In the genomic region with DNA sequence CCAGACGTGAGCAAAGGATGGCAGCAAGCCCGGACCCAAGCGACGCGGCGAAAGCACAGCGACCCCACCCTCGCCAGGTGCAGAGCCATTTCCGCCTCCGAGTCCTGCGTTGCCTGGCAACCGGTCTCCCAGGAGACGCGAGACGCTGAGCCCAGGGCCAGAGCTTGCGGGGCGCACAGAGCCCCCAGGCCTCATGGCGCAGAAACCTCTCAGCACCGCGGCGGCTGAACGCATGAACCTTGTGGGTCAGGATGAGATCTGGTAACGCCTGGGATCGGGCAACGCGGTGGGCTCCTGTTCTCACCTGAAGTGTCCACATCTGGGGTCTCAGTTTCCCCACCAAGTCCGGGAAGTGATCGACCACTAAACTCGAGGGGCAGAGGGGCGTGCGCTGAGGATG, we compare ENCODE assay signal across 14 cellular contexts.
DNase-seq lines count a peak whose midpoint lies in the region; ATAC-seq lines count a peak whose summit lies in the region.
"Had no signal": no experiment of that assay in that cellular context is flagged by ENCODE, and none has a peak within 500 bp of the region (broad histone marks: within the 10 kb centered on the region; RNA-seq: fewer than 3 reads in every experiment).

No MANE protein-coding gene starts in this region.

- no peak overlapping the region for H3K9ac ChIP-seq in BLaER1 treated with 17β-estradiol and CSF1 and Interleukin-3, amounts not matched to agents 10 nM and 100 nM

- peaks cover 26 to 32% (median 28%) of the 10 kb centered on the region in 11 experiments for H3K9me3 ChIP-seq in BLaER1 treated with 17β-estradiol and CSF1 and Interleukin-3, amounts not matched to agents 10 nM and 100 nM (replicated peaks in 1 of 11)
- H3K9me3 ChIP-seq: gastrocnemius medialis had no signal

- no peak overlapping the region for H3K27ac Mint-ChIP-seq in activated naive CD4-positive, alpha-beta T cell treated with anti-CD3 and anti-CD28 coated beads, Interleukin-2, amount 50 U/mL, for 72 hours

- ATAC-seq in activated naive CD4-positive, alpha-beta T cell treated with anti-CD3 and anti-CD28 coated beads, Interleukin-2, amount 50 U/mL, for 72 hours, result no peak
- ATAC-seq in GM18870 (IDR thresholded peaks at IDR 0.05; ENCODE audit: unreplicated experiment) (no peak), GM19397 (IDR thresholded peaks at IDR 0.05; ENCODE audit: unreplicated experiment) (no peak)
- ATAC-seq: gastrocnemius medialis, Panc1 had no signal

- no peaks in the 10 kb centered on the region for H3K36me3 Mint-ChIP-seq in activated naive CD4-positive, alpha-beta T cell treated with anti-CD3 and anti-CD28 coated beads, Interleukin-2, amount 50 U/mL, for 72 hours

- H3K27ac ChIP-seq in BLaER1 treated with 17β-estradiol and CSF1 and Interleukin-3, amounts not matched to agents 10 nM and 100 nM, result no peak overlapping the region
- H3K27ac ChIP-seq: C4-2B, gastrocnemius medialis had no signal

- no peaks in the 10 kb centered on the region for H4K20me1 ChIP-seq in BLaER1 treated with 17β-estradiol and CSF1 and Interleukin-3, amounts not matched to agents 10 nM and 100 nM

- H3K9me3 Mint-ChIP-seq in activated naive CD4-positive, alpha-beta T cell treated with anti-CD3 and anti-CD28 coated beads, Interleukin-2, amount 50 U/mL, for 72 hours, result no peaks in the 10 kb centered on the region

- H3K4me2 ChIP-seq in BLaER1 treated with 17β-estradiol and CSF1 and Interleukin-3, amounts not matched to agents 10 nM and 100 nM, result peak overlapping the region; percentile 6 to 91 (median 72); a peak in 20 of 22 replicates

- no peaks in the 10 kb centered on the region for H3K36me3 ChIP-seq in BLaER1 treated with 17β-estradiol and CSF1 and Interleukin-3, amounts not matched to agents 10 nM and 100 nM
- H3K36me3 ChIP-seq in H7 (replicated peaks; ENCODE audit: control insufficient read depth, insufficient read depth, low read length), result no peaks in the 10 kb centered on the region
- H3K36me3 ChIP-seq: gastrocnemius medialis had no signal

- DNase-seq in H7 (peak; percentile 96), NCI-H69 (lab: John Stamatoyannopoulos, UW) (peak; percentile 93), iPS-NIHi7 (ENCODE audit: extremely low spot score) (peak; percentile 91), LoVo (ENCODE audit: low spot score) (no peak)
- no peak for DNase-seq in activated naive CD4-positive, alpha-beta T cell treated with anti-CD3 and anti-CD28 coated beads, Interleukin-2, amount 50 U/mL, for 72 hours (ENCODE audit: low spot score in 2 of 2)
- DNase-seq: effector CD4-positive, alpha-beta T cell; gastrocnemius medialis; stimulated activated CD4-positive, alpha-beta T cell treated with anti-CD3 and anti-CD28 coated beads, Interleukin-2, amount 100 ng/mL, for 48 hours; stimulated activated naive CD4-positive, alpha-beta T cell treated with Interleukin-2 at 50 U/mL for 16 hours had no signal

- H3K4me1 ChIP-seq in BLaER1 treated with 17β-estradiol and CSF1 and Interleukin-3, amounts not matched to agents 10 nM and 100 nM, result peaks cover 5 to 68% (median 56%) of the 10 kb centered on the region in 10 experiments; a peak in 19 of 20 replicates

- H3K27me3 ChIP-seq in BLaER1 treated with 17β-estradiol and CSF1 and Interleukin-3, amounts not matched to agents 10 nM and 100 nM, result peaks cover 0 to 10% (median 0%) of the 10 kb centered on the region in 11 experiments; a peak in 4 of 22 replicates
- no peaks in the 10 kb centered on the region; the same call in 1 of the 2 replicates for H3K27me3 ChIP-seq in H7 (ENCODE audit: control insufficient read depth, insufficient read depth, low read length)

- no peak overlapping the region for H3K4me3 ChIP-seq in BLaER1 treated with 17β-estradiol and CSF1 and Interleukin-3, amounts not matched to agents 10 nM and 100 nM
- H3K4me3 ChIP-seq in H7 (ENCODE audit: insufficient read depth, low read depth, low read length), result no peak overlapping the region; the same call in 1 of the 2 replicates
- H3K4me3 ChIP-seq: gastrocnemius medialis had no signal

Comparison
In these comparisons a context has a peak if more than half of its experiments do, and no peak if none do; other contexts are left out.
1. DNase-seq: peak in H7 (single experiment), NCI-H69 (single experiment) and iPS-NIHi7 (single experiment); none in activated naive CD4-positive, alpha-beta T cell treated with anti-CD3 and anti-CD28 coated beads, Interleukin-2, amount 50 U/mL, for 72 hours (0 of 2) and LoVo (single experiment).